Comparison of ENCODE assay signal across 10 cellular contexts in genomic region chr19:35746556-35746955, GRCh38. TPM values are rescaled to one million over a fixed set of nuclear protein-coding genes. Genes with fewer than 3 reads are reported as not detected.
DNase-seq lines count a peak whose midpoint lies in the region; ATAC-seq and TF ChIP-seq lines count a peak whose summit lies in the region.
"Had no signal": no experiment of that assay in that cellular context is flagged by ENCODE, and none has a peak within 500 bp of the region (broad histone marks: within the 10 kb centered on the region; RNA-seq: fewer than 3 reads in every experiment).

No MANE protein-coding gene starts in this region.

- H2AFZ ChIP-seq in OCI-LY3 (ENCODE audit: low read depth, low read length) (no peak overlapping the region), trophoblast cell (ENCODE audit: insufficient read depth, low read length, poor library complexity) (no peak overlapping the region)

- no peak for ATAC-seq in HG03280 (IDR thresholded peaks at IDR 0.05; ENCODE audit: unreplicated experiment)

- H3K4me2 ChIP-seq in OCI-LY3 (ENCODE audit: low read length): peak overlapping the region; percentile 97
- peak overlapping the region; percentile 98 for H3K4me2 ChIP-seq in trophoblast cell (ENCODE audit: low read length)

- H2BK120ac ChIP-seq in trophoblast cell (ENCODE audit: insufficient read depth, low read length, poor library complexity): no peak overlapping the region

- no peak for TF ChIP-seq CTCF in OCI-LY3 (IDR thresholded peaks at IDR 0.05; ENCODE audit: low read depth, low read length)

- peaks cover 13% of the 10 kb centered on the region for H3K79me1 ChIP-seq in trophoblast cell (ENCODE audit: low read length)

- H2BK5ac ChIP-seq in trophoblast cell (ENCODE audit: low read depth, low read length, poor library complexity): no peak overlapping the region

- no peak overlapping the region for H3K18ac ChIP-seq in trophoblast cell (ENCODE audit: low read length)

- H3K4me3 ChIP-seq in OCI-LY3 (ENCODE audit: low read length) (peak overlapping the region; percentile 89), endocrine pancreas (ENCODE audit: control insufficient read depth, insufficient read depth, low read length) (no peak overlapping the region), trophoblast cell (ENCODE audit: low read depth, low read length) (no peak overlapping the region)

- H3K27me3 ChIP-seq in OCI-LY3 (ENCODE audit: low read depth, low read length) (no peaks in the 10 kb centered on the region), endocrine pancreas (ENCODE audit: control insufficient read depth, insufficient read depth, low read length) (no peaks in the 10 kb centered on the region), trophoblast cell (ENCODE audit: insufficient read depth, low read length) (no peaks in the 10 kb centered on the region)
- H3K27me3 ChIP-seq: uterus had no signal

- no CpG with 5 or more reads among the region's 5 CpGs for WGBS in trophoblast cell (ENCODE audit: extremely low coverage, insufficient coverage, insufficient read length)

- no peak overlapping the region for H2AK5ac ChIP-seq in trophoblast cell (ENCODE audit: low read length)

- no peak overlapping the region for H4K8ac ChIP-seq in trophoblast cell (ENCODE audit: low read depth, low read length)

- H2BK12ac ChIP-seq in trophoblast cell (ENCODE audit: low read length): no peak overlapping the region

- no peaks in the 10 kb centered on the region for H4K20me1 ChIP-seq in OCI-LY3 (ENCODE audit: insufficient read depth, low read length)

- peak overlapping the region; percentile 9 for H3K4ac ChIP-seq in trophoblast cell (ENCODE audit: low read depth, low read length)

- H3K9ac ChIP-seq in ES-I3 (ENCODE audit: low read depth, low read length): peak overlapping the region; percentile 96; the same call in 1 of the 2 replicates
- peak overlapping the region; percentile 89; the same call in 1 of the 2 replicates for H3K9ac ChIP-seq in OCI-LY3 (ENCODE audit: low read length)
- H3K9ac ChIP-seq in endocrine pancreas (ENCODE audit: control insufficient read depth, insufficient read depth, low read length): peak overlapping the region; percentile 30
- H3K9ac ChIP-seq in trophoblast cell (ENCODE audit: low read length): peak overlapping the region; percentile 14

- peak overlapping the region; percentile 0 for H4K12ac ChIP-seq in trophoblast cell (ENCODE audit: low read depth, low read length)

- H3K27ac ChIP-seq in OCI-LY3 (ENCODE audit: low read length) (no peak overlapping the region), trophoblast cell (ENCODE audit: low read depth, low read length) (no peak overlapping the region)

- no peak overlapping the region for H4K91ac ChIP-seq in trophoblast cell (ENCODE audit: low read depth, low read length)

- H3K36me3 ChIP-seq in ES-I3 (ENCODE audit: insufficient read depth, low read length): no peaks in the 10 kb centered on the region
- no peaks in the 10 kb centered on the region for H3K36me3 ChIP-seq in OCI-LY3 (replicated peaks; ENCODE audit: low read depth, low read length)
- no peaks in the 10 kb centered on the region for H3K36me3 ChIP-seq in endocrine pancreas (ENCODE audit: control insufficient read depth, insufficient read depth, low read length)
- peaks cover 3 to 5% of the 10 kb centered on the region in 2 experiments for H3K36me3 ChIP-seq in trophoblast cell (ENCODE audit: control insufficient read depth in 1 of 2, insufficient read depth in 2 of 2, low read length in 2 of 2)
- H3K36me3 ChIP-seq: uterus had no signal

- H3K4me1 ChIP-seq in ES-I3 (ENCODE audit: insufficient read depth, low read length) (0 out of 2 replicates have a peak, but pooled peaks cover 3% of the 10 kb centered on the region), OCI-LY3 (ENCODE audit: low read length) (peaks cover 39% of the 10 kb centered on the region), endocrine pancreas (ENCODE audit: control insufficient read depth, insufficient read depth, low read length) (no peaks in the 10 kb centered on the region), trophoblast cell (ENCODE audit: control insufficient read depth in 1 of 2, insufficient read depth in 2 of 2, low read length in 2 of 2) (peaks cover 13 to 24% of the 10 kb centered on the region in 2 experiments)

- H3K9me3 ChIP-seq in ES-I3 (ENCODE audit: control insufficient read depth, insufficient read depth, low read length) (peaks cover 3% of the 10 kb centered on the region; the same call in 1 of the 2 replicates), OCI-LY3 (ENCODE audit: insufficient read depth, low read length) (no peaks in the 10 kb centered on the region), endocrine pancreas (ENCODE audit: control insufficient read depth, low read length) (no peaks in the 10 kb centered on the region), trophoblast cell (ENCODE audit: insufficient read depth, low read depth, low read length) (peaks cover 3% of the 10 kb centered on the region)
- H3K9me3 ChIP-seq: uterus had no signal

- DNase-seq in trophoblast cell (no peak), cerebellum (ENCODE audit: low spot score) (no peak), HuH-7.5 (ENCODE audit: low spot score) (no peak)
- no peak for DNase-seq in stimulated activated CD4-positive, alpha-beta T cell treated with anti-CD3 and anti-CD28 coated beads, Interleukin-2, amount 100 ng/mL, for 48 hours
- DNase-seq: dermis blood vessel endothelial cell, uterus had no signal

- H3K14ac ChIP-seq in trophoblast cell (ENCODE audit: low read length): no peak overlapping the region

- H3K23ac ChIP-seq in trophoblast cell (ENCODE audit: low read length): no peak overlapping the region

- H3K79me2 ChIP-seq in OCI-LY3 (ENCODE audit: low read length) (peaks cover 14% of the 10 kb centered on the region), trophoblast cell (ENCODE audit: control insufficient read depth, insufficient read depth, low read length, poor library complexity) (peaks cover 11% of the 10 kb centered on the region)

RNA-seq across cellular contexts. Expression of gene PSENEN, which starts 1.1 kb away (rescaled TPM):
- 119 and 123 TPM in 2 replicates for polyA plus RNA-seq in trophoblast cell (2013)
- 11.3 TPM for total RNA-seq in cerebellum

RNA-seq across cellular contexts. Expression of gene U2AF1L4, which starts 1.3 kb away (rescaled TPM):
- polyA plus RNA-seq in trophoblast cell (2013): 12.1 and 12.4 TPM in 2 replicates
- 8.6 TPM for total RNA-seq in cerebellum

RNA-seq across cellular contexts. Expression of gene LIN37, which starts 1.8 kb away (rescaled TPM):
- polyA plus RNA-seq in trophoblast cell (2013): 32.8 and 34.2 TPM in 2 replicates
- 11.1 TPM for total RNA-seq in cerebellum

RNA-seq across cellular contexts. Expression of gene IGFLR1, which starts 4.3 kb away (rescaled TPM):
- 4.2 and 5.3 TPM in 2 replicates for polyA plus RNA-seq in trophoblast cell (2013)
- 1.3 TPM for total RNA-seq in cerebellum

RNA-seq across cellular contexts. Expression of gene HSPB6, which starts 10.3 kb away (rescaled TPM):
- polyA plus RNA-seq in trophoblast cell (2013): 6.1 and 6.9 TPM in 2 replicates
- not detected for total RNA-seq in cerebellum

Comparison
In these comparisons a context has a peak if more than half of its experiments do, and no peak if none do; other contexts are left out.
1. H3K9ac ChIP-seq: peak in every context shown above with its lines; median percentile 96 in ES-I3; 89 in OCI-LY3; 30 in endocrine pancreas; 14 in trophoblast cell.